ENCODE assay signal across 16 cellular contexts in the genomic region with DNA sequence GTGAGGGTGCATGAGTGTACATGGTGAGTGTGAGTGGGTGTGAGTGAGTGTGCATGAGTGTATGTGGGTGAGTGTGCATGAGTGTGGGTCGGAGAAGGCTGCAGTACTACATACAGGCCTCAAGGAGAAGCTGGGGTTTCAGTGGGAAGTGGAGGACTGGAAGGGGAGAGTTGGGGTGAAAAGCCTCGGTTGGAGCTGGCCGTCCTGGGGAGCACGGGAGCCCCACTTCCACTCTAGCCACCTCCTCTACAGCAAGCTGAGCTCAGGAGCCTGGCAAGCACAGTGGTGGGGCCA.
"Had no signal": no experiment of that assay in that cellular context is flagged by ENCODE, and none has a peak within 500 bp of the region (broad histone marks: within the 10 kb centered on the region; RNA-seq: fewer than 3 reads in every experiment).

No MANE protein-coding gene starts in this region.

- H3K27me3 Mint-ChIP-seq: stimulated activated naive CD8-positive, alpha-beta T cell treated with anti-CD3 and anti-CD28 coated beads, Interleukin-15, Interleukin-2, amounts not matched to agents 100 ng/mL and 50 ng/mL, for 24 hours had no signal

- H3K36me3 Mint-ChIP-seq: naive thymus-derived CD4-positive, alpha-beta T cell had no signal

- H3K4me3 ChIP-seq: adrenal gland, body of pancreas, sigmoid colon, testis had no signal

- H3K4me1 Mint-ChIP-seq: T-helper 17 cell had no signal

- H3K9me3 ChIP-seq: adrenal gland, body of pancreas, sigmoid colon, testis had no signal

- H3K4me3 Mint-ChIP-seq: naive thymus-derived CD4-positive, alpha-beta T cell; stimulated activated naive CD8-positive, alpha-beta T cell treated with anti-CD3 and anti-CD28 coated beads, Interleukin-15, Interleukin-2, amounts not matched to agents 100 ng/mL and 50 ng/mL, for 24 hours; T-helper 17 cell had no signal

- H3K27me3 ChIP-seq: adrenal gland, body of pancreas, sigmoid colon, testis had no signal

- DNase-seq: activated CD4-positive, alpha-beta T cell treated with anti-CD3 and anti-CD28 coated beads, Interleukin-2, amount 50 U/mL, for 48 hours; activated naive CD4-positive, alpha-beta T cell treated with Interleukin-2 at 50 U/mL for 16 hours; adrenal gland; cerebellar nuclear complex; dermis blood vessel endothelial cell; head of caudate nucleus; naive thymus-derived CD4-positive, alpha-beta T cell; stimulated activated CD4-positive, alpha-beta T cell treated with anti-CD3 and anti-CD28 coated beads, Interleukin-2, amount 100 ng/mL, for 24 hours; T-helper 17 cell; testis had no signal

- H3K27ac ChIP-seq: adrenal gland, body of pancreas, sigmoid colon, testis had no signal

- H3K27ac Mint-ChIP-seq: stimulated activated naive CD8-positive, alpha-beta T cell treated with anti-CD3 and anti-CD28 coated beads, Interleukin-15, Interleukin-2, amounts not matched to agents 100 ng/mL and 50 ng/mL, for 24 hours; T-helper 17 cell had no signal

- H3K36me3 ChIP-seq: adrenal gland, sigmoid colon had no signal

- H3K4me1 ChIP-seq: adrenal gland, sigmoid colon had no signal

- ATAC-seq: activated CD4-positive, CD25-positive, alpha-beta regulatory T cell treated with anti-CD3 and anti-CD28 coated beads, Interleukin-2, amount 50 U/mL, for 24 hours; body of pancreas; esophagus mucosa; left colon; naive thymus-derived CD4-positive, alpha-beta T cell; T-helper 17 cell had no signal
